ENCODE assay signal across 8 cellular contexts in the genomic region with DNA sequence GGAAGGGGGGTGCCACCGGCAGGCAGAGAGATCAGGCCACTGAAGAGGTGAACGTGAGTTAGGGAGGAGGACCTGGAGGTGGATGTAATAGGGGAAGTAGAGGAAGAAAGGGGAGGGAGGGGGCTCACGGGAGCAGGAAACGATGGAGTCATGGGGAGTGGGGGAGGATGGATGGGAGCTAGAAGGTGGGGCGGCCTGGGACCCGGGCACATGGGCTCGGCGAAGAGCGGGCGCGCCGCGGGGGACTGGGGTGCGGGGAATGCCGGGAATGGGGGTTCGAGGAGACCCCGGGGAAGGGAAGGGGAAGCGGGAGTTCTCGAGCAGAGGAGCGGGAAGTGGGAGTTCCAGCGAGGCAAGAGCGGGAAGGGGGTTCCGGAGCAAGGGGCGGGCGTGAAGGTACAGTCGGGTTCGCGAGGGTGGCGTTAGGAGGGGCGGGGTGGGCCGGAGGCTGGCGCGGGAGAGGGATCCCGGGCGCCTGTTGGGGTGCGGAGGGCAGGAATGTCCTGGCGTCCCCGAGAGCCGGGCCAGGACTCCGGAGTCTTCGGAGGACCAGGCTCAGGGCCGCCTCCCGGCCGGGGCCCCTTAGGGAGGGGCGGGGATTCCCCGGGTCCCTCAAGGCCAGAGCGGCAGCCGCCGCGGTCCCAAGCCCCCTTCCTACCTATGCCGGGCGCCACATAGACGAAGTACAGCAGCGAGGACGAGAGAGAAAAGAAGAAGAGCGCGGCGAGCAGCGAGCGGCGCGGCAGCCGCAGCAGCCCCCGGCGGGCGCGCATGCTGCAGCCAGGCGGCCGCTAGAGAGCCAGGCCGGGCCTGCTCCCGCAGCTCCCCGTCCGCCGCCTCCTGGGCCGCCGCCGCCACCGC. TPM values are rescaled to one million over a fixed set of nuclear protein-coding genes. Genes with fewer than 3 reads are reported as not detected.
DNase-seq lines count a peak whose midpoint lies in the region; ATAC-seq lines count a peak whose summit lies in the region.

No MANE protein-coding gene starts in this region.

- H3K9me3 ChIP-seq in CD4-positive, alpha-beta memory T cell (ENCODE audit: control insufficient read depth in 1 of 2, low read length in 2 of 2), result no peaks in the 10 kb centered on the region
- H3K9me3 ChIP-seq in T-helper 17 cell (ENCODE audit: control insufficient read depth, low read length, poor library complexity, severe bottlenecking), result no peaks in the 10 kb centered on the region

- ATAC-seq in GM19438 (IDR thresholded peaks at IDR 0.05; ENCODE audit: low read depth, unreplicated experiment) (peak; percentile 52), HG03565 (IDR thresholded peaks at IDR 0.05; ENCODE audit: unreplicated experiment) (peak; percentile 25), T-helper 17 cell (peak; percentile 69), left lobe of liver (peak; percentile 52)

- intact Hi-C loops in CD4-positive, alpha-beta memory T cell (cut with micrococcal nuclease), result loop anchor here (5.0 to 10.0 kb wide), 3 partner anchors 36 to 224 kb away; partner anchors contain the start of genes RNF114 and SPATA2

- peak overlapping the region; percentile 69 to 92 (median 83) for H3K27ac Mint-ChIP-seq in CD4-positive, alpha-beta memory T cell
- H3K27ac Mint-ChIP-seq in T-helper 17 cell, result peak overlapping the region; percentile 92

- no peaks in the 10 kb centered on the region for H3K27me3 Mint-ChIP-seq in CD4-positive, alpha-beta memory T cell
- H3K27me3 Mint-ChIP-seq in T-helper 17 cell, result peaks cover 4% of the 10 kb centered on the region

- no peaks in the 10 kb centered on the region for H3K36me3 ChIP-seq in CD4-positive, alpha-beta memory T cell (ENCODE audit: insufficient read depth, low read length)

- peaks cover 45% of the 10 kb centered on the region for H3K4me1 ChIP-seq in CD4-positive, alpha-beta memory T cell (ENCODE audit: insufficient read depth, low read length)

- H3K4me3 Mint-ChIP-seq in CD4-positive, alpha-beta memory T cell, result peak overlapping the region; percentile 70 to 90 (median 88)
- peak overlapping the region; percentile 92 for H3K4me3 Mint-ChIP-seq in T-helper 17 cell

- H3K4me1 Mint-ChIP-seq in CD4-positive, alpha-beta memory T cell, result peaks cover 31 to 59% (median 47%) of the 10 kb centered on the region in 4 donors
- H3K4me1 Mint-ChIP-seq in T-helper 17 cell, result peaks cover 37% of the 10 kb centered on the region

- no peak for DNase-seq in CD4-positive, alpha-beta memory T cell
- DNase-seq in T-helper 17 cell (peak in 2 of 3 donors; percentile 25 to 40), cerebellar cortex (ENCODE audit: low spot score) (peak; percentile 30), left lobe of liver (ENCODE audit: low spot score) (peak; percentile 56), H4 (ENCODE audit: low spot score) (no peak)
- DNase-seq in stimulated activated CD8-positive, alpha-beta memory T cell treated with anti-CD3 and anti-CD28 coated beads, Interleukin-2, amount 100 ng/mL, for 48 hours (ENCODE audit: low read depth in 2 of 2), result peak; percentile 18 to 24

- no peaks in the 10 kb centered on the region for H3K9me3 Mint-ChIP-seq in CD4-positive, alpha-beta memory T cell

- peaks cover 0 to 3% of the 10 kb centered on the region in 2 donors for H3K36me3 Mint-ChIP-seq in CD4-positive, alpha-beta memory T cell
- H3K36me3 Mint-ChIP-seq in T-helper 17 cell (ENCODE audit: low read depth), result no peaks in the 10 kb centered on the region

- H3K27me3 ChIP-seq in CD4-positive, alpha-beta memory T cell (ENCODE audit: insufficient read depth, low read length), result no peaks in the 10 kb centered on the region

- peak overlapping the region; percentile 66 for H3K27ac ChIP-seq in CD4-positive, alpha-beta memory T cell (ENCODE audit: low read depth, low read length)

- CTCF ChIA-PET in CD4-positive, alpha-beta memory T cell (lab: Charles Lee; ENCODE audit: partially characterized antibody), result interaction anchor here (1.3 to 1.9 kb wide), 2 partner anchors 44 to 172 kb away, joined by 3 to 4 read pairs; no protein-coding TSS in a partner anchor

- H3K4me3 ChIP-seq in CD4-positive, alpha-beta memory T cell (ENCODE audit: low read length in 2 of 2), result peak overlapping the region in 1 of 2 donors; percentile 63

- POLR2A ChIA-PET in CD4-positive, alpha-beta memory T cell (lab: Charles Lee; ENCODE audit: partially characterized antibody), result interaction anchor here (0.5 to 1.7 kb wide), 9 partner anchors 11 to 223 kb away, joined by 3 to 7 read pairs (median 3); partner anchors contain the start of gene RNF114

RNA-seq across cellular contexts. Expression of gene B4GALT5, which starts 0.5 kb away (rescaled TPM):
- total RNA-seq in CD4-positive, alpha-beta memory T cell, result 1 to 10 TPM; 5.5 to 6.2 TPM
- 1 to 10 TPM in 1 of 2 donors, under 1 TPM in 1; 0.43 to 2.4 TPM for polyA plus RNA-seq in CD4-positive, alpha-beta memory T cell
- 10 to 100 TPM; 17.3 to 19.0 TPM for total RNA-seq in T-helper 17 cell
- 10.5 TPM for total RNA-seq in left lobe of liver
- total RNA-seq in H4 (2014; rRNA removed; shearing (Covaris generic)), result 13.3 and 15.4 TPM in 2 replicates

Comparison
In these comparisons a context has a peak if more than half of its experiments do, and no peak if none do; other contexts are left out.
1. DNase-seq: peak in T-helper 17 cell (2 of 3), cerebellar cortex (single experiment), left lobe of liver (single experiment) and stimulated activated CD8-positive, alpha-beta memory T cell treated with anti-CD3 and anti-CD28 coated beads, Interleukin-2, amount 100 ng/mL, for 48 hours (2 of 2); none in CD4-positive, alpha-beta memory T cell (0 of 5) and H4 (single experiment).
2. Peak in every context shown above with its lines, with median percentiles within 50 percentile points of each other: ATAC-seq.